In the genomic region with DNA sequence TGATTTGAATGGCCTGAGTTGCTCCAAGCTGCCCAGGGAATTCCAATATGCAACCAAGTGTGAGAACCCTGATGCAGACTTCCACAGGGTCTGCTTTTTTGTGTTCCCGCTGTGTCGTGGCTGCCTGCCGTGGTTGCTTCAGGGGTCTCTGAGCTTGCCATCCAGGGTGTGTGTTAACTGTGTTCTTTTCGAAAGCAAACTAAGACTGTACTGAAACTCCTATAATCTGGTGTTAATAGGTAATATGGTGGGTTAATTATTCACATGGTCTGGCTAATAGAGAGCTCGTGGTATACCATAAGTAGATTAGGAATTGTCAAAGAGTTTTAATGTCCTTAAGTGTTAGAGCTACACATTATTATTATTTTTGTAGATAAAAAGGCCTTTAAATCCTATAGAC, we compare ENCODE assay signal across 22 cellular contexts. TPM values are rescaled to one million over a fixed set of nuclear protein-coding genes. Genes with fewer than 3 reads are reported as not detected.
DNase-seq lines count a peak whose midpoint lies in the region; ATAC-seq and TF ChIP-seq lines count a peak whose summit lies in the region.
"Had no signal": no experiment of that assay in that cellular context is flagged by ENCODE, and none has a peak within 500 bp of the region (broad histone marks: within the 10 kb centered on the region; RNA-seq: fewer than 3 reads in every experiment).

No MANE protein-coding gene starts in this region.

- H3K4me1 ChIP-seq in body of pancreas (peaks cover 43% of the 10 kb centered on the region), SJCRH30 (no peaks in the 10 kb centered on the region)

- TF ChIP-seq POLR2A in body of pancreas (IDR thresholded peaks at IDR 0.05) (no peak), GM18505 (IDR thresholded peaks at IDR 0.05; ENCODE audit: borderline replicate concordance, extremely low read depth, insufficient read depth, insufficient read length) (no peak)

- TF ChIP-seq CTCF in body of pancreas (IDR thresholded peaks at IDR 0.05) = no peak
- TF ChIP-seq CTCF in nephron progenitor cell (IDR thresholded peaks at IDR 0.05) = no peak

- no peaks in the 10 kb centered on the region for H3K9me3 ChIP-seq in body of pancreas
- H3K9me3 ChIP-seq in SJCRH30 (replicated peaks) = no peaks in the 10 kb centered on the region
- H3K9me3 ChIP-seq: heart right ventricle had no signal

- peaks cover 38% of the 10 kb centered on the region for H3K36me3 Mint-ChIP-seq in nephron progenitor cell (ENCODE audit: low read depth)

- H3K27ac Mint-ChIP-seq in nephron progenitor cell = peak overlapping the region; percentile 63
- H3K27ac Mint-ChIP-seq: activated B cell treated with CpG ODN at 0.5 μM for 24 hours; activated CD4-positive, alpha-beta memory T cell treated with anti-CD3 and anti-CD28 coated beads for 36 hours; activated naive CD4-positive, alpha-beta T cell treated with anti-CD3 and anti-CD28 coated beads for 36 hours had no signal

- 19 to 27% methylated on average over 2 to 5 of the region's 5 CpGs for WGBS in body of pancreas, 2 donors

- intact Hi-C loops in body of pancreas (cut with DNase I) = no loop called here

- peaks cover 0 to 6% of the 10 kb centered on the region in 2 donors for H3K36me3 ChIP-seq in body of pancreas (replicated peaks in 1 of 2; ENCODE audit: insufficient read depth in 1 of 2, low read depth in 2 of 2)
- peaks cover 24% of the 10 kb centered on the region; the same call in 1 of the 2 replicates for H3K36me3 ChIP-seq in SJCRH30

- in situ Hi-C loops in Caki2 (cut with HindIII; ENCODE audit: low pct_unique_long_range_greater_than_20kb, low sequenced_read_pairs) = no loop called here

- ATAC-seq in GM19467 (IDR thresholded peaks at IDR 0.05; ENCODE audit: unreplicated experiment) (peak; percentile 69), body of pancreas (no peak), GM18505 (IDR thresholded peaks at IDR 0.05; ENCODE audit: unreplicated experiment) (no peak)

- H3K27ac ChIP-seq in body of pancreas = peak overlapping the region in 3 of 4 donors; percentile 43 to 64 (median 63)
- H3K27ac ChIP-seq in SJCRH30 = no peak overlapping the region
- H3K27ac ChIP-seq: HL-60 had no signal

- no peaks in the 10 kb centered on the region for H3K4me1 Mint-ChIP-seq in nephron progenitor cell

- H3K27me3 Mint-ChIP-seq in nephron progenitor cell (ENCODE audit: low read depth, poor library complexity) = no peaks in the 10 kb centered on the region
- H3K27me3 Mint-ChIP-seq: activated B cell treated with CpG ODN at 0.5 μM for 24 hours; activated CD4-positive, alpha-beta memory T cell treated with anti-CD3 and anti-CD28 coated beads for 36 hours had no signal

- DNase-seq in Caki2 (ENCODE audit: low read depth) (peak; percentile 41), body of pancreas (no peak), nephron progenitor cell (no peak), SJCRH30 (no peak), retina (no peak), NCI-H82 (lab: John Stamatoyannopoulos, UW) (no peak)
- DNase-seq: activated B cell treated with CpG ODN at 0.5 μM for 24 hours; activated CD4-positive, alpha-beta memory T cell treated with anti-CD3 and anti-CD28 coated beads for 36 hours; activated naive CD4-positive, alpha-beta T cell treated with anti-CD3 and anti-CD28 coated beads for 36 hours; activated T-cell treated with anti-CD3 and anti-CD28 coated beads for 4 hours; C1 segment of cervical spinal cord; cerebellar nuclear complex; GF-D8; heart right ventricle; immature natural killer cell; IMR-90; NCI-H1436 treated with DMSO at 0.1 percent for 48 hours; NCI-H2171 treated with DMSO at 0.1 percent for 48 hours; stimulated activated CD4-positive, alpha-beta T cell treated with anti-CD3 and anti-CD28 coated beads, Interleukin-2, amount 100 ng/mL, for 24 hours had no signal

- H3K27me3 ChIP-seq in body of pancreas (no peaks in the 10 kb centered on the region), SJCRH30 (no peaks in the 10 kb centered on the region)
- H3K27me3 ChIP-seq: heart right ventricle had no signal

- no peak overlapping the region for H3K4me3 Mint-ChIP-seq in nephron progenitor cell
- H3K4me3 Mint-ChIP-seq: activated B cell treated with CpG ODN at 0.5 μM for 24 hours; activated CD4-positive, alpha-beta memory T cell treated with anti-CD3 and anti-CD28 coated beads for 36 hours; activated naive CD4-positive, alpha-beta T cell treated with anti-CD3 and anti-CD28 coated beads for 36 hours; immature natural killer cell had no signal

- H3K4me3 ChIP-seq in body of pancreas (no peak overlapping the region), SJCRH30 (no peak overlapping the region)
- H3K4me3 ChIP-seq: heart right ventricle had no signal

- H3K9me3 Mint-ChIP-seq in nephron progenitor cell = no peaks in the 10 kb centered on the region
- H3K9me3 Mint-ChIP-seq: activated B cell treated with CpG ODN at 0.5 μM for 24 hours; activated CD4-positive, alpha-beta memory T cell treated with anti-CD3 and anti-CD28 coated beads for 36 hours; activated naive CD4-positive, alpha-beta T cell treated with anti-CD3 and anti-CD28 coated beads for 36 hours; immature natural killer cell had no signal

RNA-seq across cellular contexts. Expression of a gene that starts 20.8 kb away (rescaled TPM):
- total RNA-seq in Caki2 (2014; rRNA removed; shearing (Covaris generic); ENCODE audit: low replicate concordance) = 17.5 and 22.2 TPM in 2 replicates
- total RNA-seq in body of pancreas = 10 to 100 TPM; 20.8 to 41.2 TPM
- 27.6 and 28.1 TPM in 2 replicates for total RNA-seq in SJCRH30 (2014; rRNA removed; shearing (Covaris generic))

RNA-seq across cellular contexts. Expression of a gene that starts 21.0 kb away (rescaled TPM):
- 65.2 and 81.2 TPM in 2 replicates for total RNA-seq in Caki2 (2014; rRNA removed; shearing (Covaris generic); ENCODE audit: low replicate concordance)
- total RNA-seq in body of pancreas = 10 to 100 TPM; 19.7 to 27.7 TPM
- total RNA-seq in SJCRH30 (2014; rRNA removed; shearing (Covaris generic)) = 40.3 and 45.3 TPM in 2 replicates
